16 cellular contexts compared by ENCODE assay signal in the genomic region with DNA sequence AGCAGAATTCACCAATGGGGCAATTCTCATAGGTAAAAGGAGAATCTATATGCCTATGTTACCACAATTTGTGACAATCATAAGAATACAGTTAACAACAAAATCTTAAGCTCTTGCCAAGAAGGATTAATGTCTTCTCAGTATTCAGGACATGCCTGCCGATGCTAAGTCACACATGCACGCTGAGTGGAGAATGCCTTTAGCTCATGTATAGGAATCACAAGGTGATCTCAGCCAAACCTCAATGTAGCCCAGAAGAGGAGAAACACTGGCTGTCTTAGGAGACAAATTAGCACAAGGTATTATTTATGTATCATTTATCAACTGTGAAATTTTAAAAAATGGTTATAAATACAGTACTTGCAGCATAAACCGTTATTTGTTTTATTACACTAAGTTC. TPM values are rescaled to one million over a fixed set of nuclear protein-coding genes. Genes with fewer than 3 reads are reported as not detected.
"Had no signal": no experiment of that assay in that cellular context is flagged by ENCODE, and none has a peak within 500 bp of the region (broad histone marks: within the 10 kb centered on the region; RNA-seq: fewer than 3 reads in every experiment).

No MANE protein-coding gene starts in this region.

- H3K9me3 ChIP-seq: ovary, right lobe of liver had no signal

- H3K4me1 ChIP-seq: neural progenitor cell had no signal

- H3K36me3 Mint-ChIP-seq: neural progenitor cell had no signal

- H3K27ac Mint-ChIP-seq: activated CD4-positive, alpha-beta T cell treated with anti-CD3 and anti-CD28 coated beads, Interleukin-2, amount 10 ng/mL, durations not matched to agents 7 days and 5 days; activated T-helper 1 cell treated with anti-CD3 and anti-CD28 coated beads, Interleukin-12 subunit alpha, Interleukin-12 subunit beta, Interleukin-2, Interleukin-4 antibody, amounts not matched to agents 30 ng/mL and 10 ng/mL and 1 ng/mL, durations not matched to agents 14 hours and 24 hours and 36 hours; neural progenitor cell; stimulated activated naive CD8-positive, alpha-beta T cell treated with anti-CD3 and anti-CD28 coated beads, Interleukin-15, amount 100 ng/mL, for 72 hours; T-helper 17 cell had no signal

- H3K4me3 Mint-ChIP-seq: activated CD4-positive, alpha-beta T cell treated with anti-CD3 and anti-CD28 coated beads, Interleukin-2, amount 10 ng/mL, durations not matched to agents 7 days and 5 days; activated T-helper 1 cell treated with anti-CD3 and anti-CD28 coated beads, Interleukin-12 subunit alpha, Interleukin-12 subunit beta, Interleukin-2, Interleukin-4 antibody, amounts not matched to agents 30 ng/mL and 10 ng/mL and 1 ng/mL, durations not matched to agents 14 hours and 24 hours and 36 hours; neural progenitor cell; stimulated activated naive CD8-positive, alpha-beta T cell treated with anti-CD3 and anti-CD28 coated beads, Interleukin-15, amount 100 ng/mL, for 72 hours; T-helper 17 cell had no signal

- ATAC-seq: lower lobe of right lung; right lobe of liver; stimulated activated naive CD8-positive, alpha-beta T cell treated with anti-CD3 and anti-CD28 coated beads, Interleukin-15, amount 100 ng/mL, for 72 hours; T-helper 17 cell had no signal

- H3K4me3 ChIP-seq: lower lobe of right lung, neural progenitor cell, ovary, right lobe of liver, spleen, upper lobe of left lung had no signal

- H3K36me3 ChIP-seq: lower lobe of right lung, neural progenitor cell, ovary, right lobe of liver, spleen, upper lobe of left lung had no signal

- H3K27me3 ChIP-seq: ovary had no signal

- H3K4me2 ChIP-seq: neural progenitor cell had no signal

- DNase-seq: activated CD4-positive, alpha-beta T cell treated with anti-CD3 and anti-CD28 coated beads, Interleukin-2, amount 10 ng/mL, durations not matched to agents 7 days and 5 days; activated CD8-positive, alpha-beta memory T cell treated with anti-CD3 and anti-CD28 coated beads for 24 hours; activated naive CD4-positive, alpha-beta T cell; anterior cingulate cortex; dermis blood vessel endothelial cell; lower lobe of right lung; naive B cell; ovary; right lobe of liver; spleen; stimulated activated CD4-positive, alpha-beta T cell treated with anti-CD3 and anti-CD28 coated beads, Interleukin-1b, Interleukin-23, amount 100 ng/mL, for 48 hours; stimulated activated naive CD8-positive, alpha-beta T cell treated with anti-CD3 and anti-CD28 coated beads, Interleukin-15, amount 100 ng/mL, for 72 hours; T-helper 17 cell; upper lobe of left lung had no signal

- H2AFZ ChIP-seq: neural progenitor cell had no signal

- H3K9ac ChIP-seq: neural progenitor cell had no signal

- H3K27ac ChIP-seq: lower lobe of right lung, neural progenitor cell, ovary, right lobe of liver, spleen, upper lobe of left lung had no signal

RNA-seq across cellular contexts. Expression of gene HTR7, which starts 2.7 kb away (rescaled TPM):
- total RNA-seq: activated CD4-positive, alpha-beta T cell treated with anti-CD3 and anti-CD28 coated beads, Interleukin-2, amount 10 ng/mL, durations not matched to agents 7 days and 5 days; activated T-helper 1 cell treated with anti-CD3 and anti-CD28 coated beads, Interleukin-12 subunit alpha, Interleukin-12 subunit beta, Interleukin-2, Interleukin-4 antibody, amounts not matched to agents 30 ng/mL and 10 ng/mL and 1 ng/mL, durations not matched to agents 14 hours and 24 hours and 36 hours; dermis blood vessel endothelial cell had no signal
